ENCODE assay signal across 8 cellular contexts in the genomic region with DNA sequence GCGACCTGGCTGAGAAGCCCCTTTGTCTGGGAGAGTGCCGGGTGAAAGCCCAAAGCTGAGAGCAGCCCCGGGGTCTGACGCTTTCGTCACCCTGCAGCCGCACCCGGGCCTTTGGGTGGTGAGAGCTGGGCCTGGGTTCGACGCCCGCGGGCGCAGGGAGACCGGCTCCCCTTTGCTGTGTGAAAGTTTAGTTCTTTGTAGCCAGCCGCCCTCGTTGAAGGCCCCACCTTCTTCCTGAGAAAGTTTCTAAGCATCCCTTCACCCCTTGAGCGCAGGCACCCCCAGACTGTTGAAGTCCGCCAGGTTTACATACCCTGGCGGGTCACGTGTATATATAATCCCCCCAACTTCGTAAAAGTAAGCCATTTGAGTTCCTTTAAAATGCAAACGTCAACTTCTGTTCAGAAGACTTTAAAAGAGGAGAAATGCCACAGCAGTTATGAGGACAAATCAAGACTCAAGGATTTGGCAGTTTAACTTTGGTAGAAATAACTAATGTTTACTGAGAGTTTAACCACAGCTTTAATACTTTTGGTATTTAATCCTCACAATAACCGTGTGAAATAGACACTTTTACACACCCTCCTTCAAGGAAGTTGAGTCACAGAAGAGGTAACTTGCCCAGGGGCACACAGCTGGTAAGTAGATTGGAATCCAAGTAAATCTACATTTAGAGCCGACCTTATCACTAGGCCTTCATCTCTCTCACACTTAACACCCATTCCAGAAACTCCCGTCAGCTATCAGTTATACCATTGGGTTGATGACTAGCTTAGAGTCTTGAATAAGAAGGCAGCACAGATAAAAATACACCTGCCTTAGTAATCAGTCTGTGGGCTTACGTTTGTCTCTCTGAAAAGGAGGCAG. TPM values are rescaled to one million over a fixed set of nuclear protein-coding genes. Genes with fewer than 3 reads are reported as not detected.
DNase-seq lines count a peak whose midpoint lies in the region; ATAC-seq and TF ChIP-seq lines count a peak whose summit lies in the region.

No MANE protein-coding gene starts in this region.

- H3K9me2 ChIP-seq in GM23338 (ENCODE audit: insufficient read depth), result no peaks in the 10 kb centered on the region

- H3K9me3 ChIP-seq in RWPE2 (ENCODE audit: severe bottlenecking) (no peaks in the 10 kb centered on the region), osteoblast (ENCODE audit: low read depth, low read length) (no peaks in the 10 kb centered on the region)

- ATAC-seq in GM23338, result no peak; the same call in 2 of the 3 replicates
- ATAC-seq in RWPE2 (ENCODE audit: low read depth), result peak; percentile 46
- ATAC-seq in HG02852 (IDR thresholded peaks at IDR 0.05; ENCODE audit: unreplicated experiment), result no peak

- H3K4me1 ChIP-seq in GM23338 (ENCODE audit: insufficient read depth), result peaks cover 15% of the 10 kb centered on the region
- peaks cover 39% of the 10 kb centered on the region for H3K4me1 ChIP-seq in RWPE2 (ENCODE audit: insufficient read depth, poor library complexity, severe bottlenecking)
- H3K4me1 ChIP-seq in osteoblast (ENCODE audit: insufficient read depth, low read length), result peaks cover 30% of the 10 kb centered on the region

- H3K36me3 ChIP-seq in GM23338 (ENCODE audit: insufficient read depth) (no peaks in the 10 kb centered on the region), RWPE2 (ENCODE audit: low read depth) (no peaks in the 10 kb centered on the region), osteoblast (ENCODE audit: insufficient read depth, low read length) (no peaks in the 10 kb centered on the region)

- peaks cover 28% of the 10 kb centered on the region for H3K79me2 ChIP-seq in GM23338 (replicated peaks; ENCODE audit: insufficient read depth)
- H3K79me2 ChIP-seq in osteoblast (ENCODE audit: insufficient read depth, low read length), result peaks cover 34% of the 10 kb centered on the region

- TF ChIP-seq CTCF in GM23338 (conservative IDR thresholded peaks at IDR 0.05; ENCODE audit: low read depth in 2 of 2) (no peak), RWPE2 (IDR thresholded peaks at IDR 0.05; ENCODE audit: poor library complexity, severe bottlenecking) (no peak), epithelial cell of proximal tubule (conservative IDR thresholded peaks at IDR 0.05; ENCODE audit: low read depth, low read length) (no peak), osteoblast (IDR thresholded peaks at IDR 0.05; ENCODE audit: extremely low read depth, low read depth, low read length) (no peak)

- H3K4me2 ChIP-seq in GM23338 (peak overlapping the region; percentile 76), osteoblast (ENCODE audit: insufficient read depth, low read length) (peak overlapping the region; percentile 83)

- peak overlapping the region; percentile 94 for H3K27ac Mint-ChIP-seq in GM23338

- H2AFZ ChIP-seq in GM23338 (0 out of 2 replicates have a peak overlapping the region, but pooled peaks have one; percentile 3), osteoblast (ENCODE audit: low read length) (peak overlapping the region; percentile 84)

- H3K27me3 ChIP-seq in GM23338 (ENCODE audit: insufficient read depth) (peaks cover 16% of the 10 kb centered on the region; the same call in 1 of the 2 replicates), RWPE2 (ENCODE audit: insufficient read depth, poor library complexity, severe bottlenecking) (no peaks in the 10 kb centered on the region), osteoblast (ENCODE audit: insufficient read depth, low read length) (no peaks in the 10 kb centered on the region)

- 0 out of 3 replicates have a peak, but pooled peaks cover 7% of the 10 kb centered on the region for H3K9me3 Mint-ChIP-seq in GM23338

- H3K4me3 Mint-ChIP-seq in GM23338, result peak overlapping the region; percentile 84

- 0 out of 2 replicates have a peak, but pooled peaks cover 4% of the 10 kb centered on the region for H3F3A ChIP-seq in GM23338 (replicated peaks; ENCODE audit: low read depth)

- H4K20me1 ChIP-seq in GM23338 (replicated peaks; ENCODE audit: insufficient read depth) (peaks cover 18% of the 10 kb centered on the region), osteoblast (ENCODE audit: insufficient read depth, low read length) (peaks cover 9% of the 10 kb centered on the region)

- H3K4me1 Mint-ChIP-seq in GM23338, result peaks cover 22% of the 10 kb centered on the region

- H3K27ac ChIP-seq in GM23338 (ENCODE audit: low read depth), result peak overlapping the region; percentile 93
- H3K27ac ChIP-seq in RWPE2 (ENCODE audit: poor library complexity, severe bottlenecking), result peak overlapping the region; percentile 91
- H3K27ac ChIP-seq in osteoblast (ENCODE audit: low read depth, low read length), result peak overlapping the region; percentile 72

- peaks cover 11% of the 10 kb centered on the region for H3K36me3 Mint-ChIP-seq in GM23338 (ENCODE audit: low read depth)

- DNase-seq in GM23338 (ENCODE audit: low spot score) (no peak), RWPE2 (ENCODE audit: low spot score) (no peak), epithelial cell of proximal tubule (ENCODE audit: low read depth) (no peak), osteoblast (ENCODE audit: insufficient read length, low spot score, missing footprints) (peak; percentile 88), SIG-M5 treated with dmso at 0.1 percent for 504 hours (lab: John Stamatoyannopoulos, UW; ENCODE audit: unreplicated experiment) (no peak), activated gamma-delta T cell treated with Interleukin-2 at 50 U/mL for 16 hours (no peak)
- DNase-seq in activated CD4-positive, CD25-positive, alpha-beta regulatory T cell treated with anti-CD3 and anti-CD28 coated beads, Interleukin-2, amount 50 U/mL, for 72 hours, result no peak

- H3K27me3 Mint-ChIP-seq in GM23338 (ENCODE audit: insufficient read depth, low read depth, poor library complexity), result peaks cover 12% of the 10 kb centered on the region

- H3K4me3 ChIP-seq in GM23338 (peak overlapping the region; percentile 79), RWPE2 (ENCODE audit: severe bottlenecking) (peak overlapping the region; percentile 96), epithelial cell of proximal tubule (ENCODE audit: low read depth, low read length) (peak overlapping the region; percentile 75), osteoblast (ENCODE audit: insufficient read depth, low read length) (peak overlapping the region; percentile 78)

TF ChIP-seq in GM23338, 12 proteins besides CTCF, POLR2A, EP300 and RAD21 (continues in another document):
- TF ChIP-seq, protein P1, sequence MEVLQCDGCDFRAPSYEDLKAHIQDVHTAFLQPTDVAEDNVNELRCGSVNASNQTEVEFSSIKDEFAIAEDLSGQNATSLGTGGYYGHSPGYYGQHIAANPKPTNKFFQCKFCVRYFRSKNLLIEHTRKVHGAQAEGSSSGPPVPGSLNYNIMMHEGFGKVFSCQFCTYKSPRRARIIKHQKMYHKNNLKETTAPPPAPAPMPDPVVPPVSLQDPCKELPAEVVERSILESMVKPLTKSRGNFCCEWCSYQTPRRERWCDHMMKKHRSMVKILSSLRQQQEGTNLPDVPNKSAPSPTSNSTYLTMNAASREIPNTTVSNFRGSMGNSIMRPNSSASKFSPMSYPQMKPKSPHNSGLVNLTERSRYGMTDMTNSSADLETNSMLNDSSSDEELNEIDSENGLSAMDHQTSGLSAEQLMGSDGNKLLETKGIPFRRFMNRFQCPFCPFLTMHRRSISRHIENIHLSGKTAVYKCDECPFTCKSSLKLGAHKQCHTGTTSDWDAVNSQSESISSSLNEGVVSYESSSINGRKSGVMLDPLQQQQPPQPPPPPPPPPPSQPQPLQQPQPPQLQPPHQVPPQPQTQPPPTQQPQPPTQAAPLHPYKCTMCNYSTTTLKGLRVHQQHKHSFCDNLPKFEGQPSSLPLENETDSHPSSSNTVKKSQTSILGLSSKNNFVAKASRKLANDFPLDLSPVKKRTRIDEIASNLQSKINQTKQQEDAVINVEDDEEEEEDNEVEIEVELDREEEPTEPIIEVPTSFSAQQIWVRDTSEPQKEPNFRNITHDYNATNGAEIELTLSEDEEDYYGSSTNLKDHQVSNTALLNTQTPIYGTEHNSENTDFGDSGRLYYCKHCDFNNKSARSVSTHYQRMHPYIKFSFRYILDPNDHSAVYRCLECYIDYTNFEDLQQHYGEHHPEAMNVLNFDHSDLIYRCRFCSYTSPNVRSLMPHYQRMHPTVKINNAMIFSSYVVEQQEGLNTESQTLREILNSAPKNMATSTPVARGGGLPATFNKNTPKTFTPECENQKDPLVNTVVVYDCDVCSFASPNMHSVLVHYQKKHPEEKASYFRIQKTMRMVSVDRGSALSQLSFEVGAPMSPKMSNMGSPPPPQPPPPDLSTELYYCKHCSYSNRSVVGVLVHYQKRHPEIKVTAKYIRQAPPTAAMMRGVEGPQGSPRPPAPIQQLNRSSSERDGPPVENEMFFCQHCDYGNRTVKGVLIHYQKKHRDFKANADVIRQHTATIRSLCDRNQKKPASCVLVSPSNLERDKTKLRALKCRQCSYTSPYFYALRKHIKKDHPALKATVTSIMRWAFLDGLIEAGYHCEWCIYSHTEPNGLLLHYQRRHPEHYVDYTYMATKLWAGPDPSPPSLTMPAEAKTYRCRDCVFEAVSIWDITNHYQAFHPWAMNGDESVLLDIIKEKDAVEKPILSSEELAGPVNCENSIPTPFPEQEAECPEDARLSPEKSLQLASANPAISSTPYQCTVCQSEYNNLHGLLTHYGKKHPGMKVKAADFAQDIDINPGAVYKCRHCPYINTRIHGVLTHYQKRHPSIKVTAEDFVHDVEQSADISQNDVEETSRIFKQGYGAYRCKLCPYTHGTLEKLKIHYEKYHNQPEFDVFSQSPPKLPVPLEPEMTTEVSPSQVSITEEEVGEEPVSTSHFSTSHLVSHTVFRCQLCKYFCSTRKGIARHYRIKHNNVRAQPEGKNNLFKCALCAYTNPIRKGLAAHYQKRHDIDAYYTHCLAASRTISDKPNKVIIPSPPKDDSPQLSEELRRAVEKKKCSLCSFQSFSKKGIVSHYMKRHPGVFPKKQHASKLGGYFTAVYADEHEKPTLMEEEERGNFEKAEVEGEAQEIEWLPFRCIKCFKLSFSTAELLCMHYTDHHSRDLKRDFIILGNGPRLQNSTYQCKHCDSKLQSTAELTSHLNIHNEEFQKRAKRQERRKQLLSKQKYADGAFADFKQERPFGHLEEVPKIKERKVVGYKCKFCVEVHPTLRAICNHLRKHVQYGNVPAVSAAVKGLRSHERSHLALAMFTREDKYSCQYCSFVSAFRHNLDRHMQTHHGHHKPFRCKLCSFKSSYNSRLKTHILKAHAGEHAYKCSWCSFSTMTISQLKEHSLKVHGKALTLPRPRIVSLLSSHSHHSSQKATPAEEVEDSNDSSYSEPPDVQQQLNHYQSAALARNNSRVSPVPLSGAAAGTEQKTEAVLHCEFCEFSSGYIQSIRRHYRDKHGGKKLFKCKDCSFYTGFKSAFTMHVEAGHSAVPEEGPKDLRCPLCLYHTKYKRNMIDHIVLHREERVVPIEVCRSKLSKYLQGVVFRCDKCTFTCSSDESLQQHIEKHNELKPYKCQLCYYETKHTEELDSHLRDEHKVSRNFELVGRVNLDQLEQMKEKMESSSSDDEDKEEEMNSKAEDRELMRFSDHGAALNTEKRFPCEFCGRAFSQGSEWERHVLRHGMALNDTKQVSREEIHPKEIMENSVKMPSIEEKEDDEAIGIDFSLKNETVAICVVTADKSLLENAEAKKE (CRISPR knock-in tag; IDR thresholded peaks at IDR 0.05), result no peak
- no peak for TF ChIP-seq NANOG (IDR thresholded peaks at IDR 0.05; ENCODE audit: borderline replicate concordance)

RNA-seq across cellular contexts. Expression of gene MBOAT2, which starts 1.1 kb away (rescaled TPM):
- total RNA-seq in GM23338 (2014; rRNA removed; shearing (Covaris generic)), result 22.7 and 24.7 TPM in 2 replicates
- 8.2 and 15.9 TPM in 2 replicates for polyA plus RNA-seq in GM23338 (2016; fragmentation: Nextera tagmentation; extraction: Ambion mirVana)
- total RNA-seq in epithelial cell of proximal tubule, result 23.3 and 34.9 TPM in 2 replicates
- 54.3 and 56.6 TPM in 2 replicates for total RNA-seq in osteoblast
